1 cellular context compared by ENCODE assay signal in the genomic region with DNA sequence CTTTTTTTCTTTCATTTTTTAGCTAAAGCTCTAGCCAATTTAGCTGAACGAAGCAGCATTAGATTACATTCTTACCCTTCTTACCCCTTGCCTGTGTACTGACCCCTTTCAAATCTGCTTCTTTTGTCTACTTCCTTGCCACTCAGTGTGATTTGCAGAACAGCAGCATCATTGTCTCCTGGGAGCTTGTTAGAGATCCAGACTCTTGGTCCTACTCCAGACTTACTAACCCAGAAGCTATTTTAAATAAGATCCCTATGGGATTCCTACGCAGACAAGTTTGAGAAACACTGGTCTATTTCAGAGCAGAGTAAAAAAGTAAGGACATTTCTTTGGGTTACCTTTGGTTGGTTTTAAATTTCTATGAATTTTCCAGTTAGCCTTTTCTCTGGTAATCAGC.
TF ChIP-seq lines count a peak whose summit lies in the region.

No MANE protein-coding gene starts in this region.

TF ChIP-seq in SK-N-SH, 30 proteins besides CTCF, POLR2A, EP300 and RAD21 (continued from another document):
- TF ChIP-seq, protein P1, sequence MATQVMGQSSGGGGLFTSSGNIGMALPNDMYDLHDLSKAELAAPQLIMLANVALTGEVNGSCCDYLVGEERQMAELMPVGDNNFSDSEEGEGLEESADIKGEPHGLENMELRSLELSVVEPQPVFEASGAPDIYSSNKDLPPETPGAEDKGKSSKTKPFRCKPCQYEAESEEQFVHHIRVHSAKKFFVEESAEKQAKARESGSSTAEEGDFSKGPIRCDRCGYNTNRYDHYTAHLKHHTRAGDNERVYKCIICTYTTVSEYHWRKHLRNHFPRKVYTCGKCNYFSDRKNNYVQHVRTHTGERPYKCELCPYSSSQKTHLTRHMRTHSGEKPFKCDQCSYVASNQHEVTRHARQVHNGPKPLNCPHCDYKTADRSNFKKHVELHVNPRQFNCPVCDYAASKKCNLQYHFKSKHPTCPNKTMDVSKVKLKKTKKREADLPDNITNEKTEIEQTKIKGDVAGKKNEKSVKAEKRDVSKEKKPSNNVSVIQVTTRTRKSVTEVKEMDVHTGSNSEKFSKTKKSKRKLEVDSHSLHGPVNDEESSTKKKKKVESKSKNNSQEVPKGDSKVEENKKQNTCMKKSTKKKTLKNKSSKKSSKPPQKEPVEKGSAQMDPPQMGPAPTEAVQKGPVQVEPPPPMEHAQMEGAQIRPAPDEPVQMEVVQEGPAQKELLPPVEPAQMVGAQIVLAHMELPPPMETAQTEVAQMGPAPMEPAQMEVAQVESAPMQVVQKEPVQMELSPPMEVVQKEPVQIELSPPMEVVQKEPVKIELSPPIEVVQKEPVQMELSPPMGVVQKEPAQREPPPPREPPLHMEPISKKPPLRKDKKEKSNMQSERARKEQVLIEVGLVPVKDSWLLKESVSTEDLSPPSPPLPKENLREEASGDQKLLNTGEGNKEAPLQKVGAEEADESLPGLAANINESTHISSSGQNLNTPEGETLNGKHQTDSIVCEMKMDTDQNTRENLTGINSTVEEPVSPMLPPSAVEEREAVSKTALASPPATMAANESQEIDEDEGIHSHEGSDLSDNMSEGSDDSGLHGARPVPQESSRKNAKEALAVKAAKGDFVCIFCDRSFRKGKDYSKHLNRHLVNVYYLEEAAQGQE (IDR thresholded peaks at IDR 0.05; ENCODE audit: low read depth, low read length), result no peak
- TF ChIP-seq, protein P2, sequence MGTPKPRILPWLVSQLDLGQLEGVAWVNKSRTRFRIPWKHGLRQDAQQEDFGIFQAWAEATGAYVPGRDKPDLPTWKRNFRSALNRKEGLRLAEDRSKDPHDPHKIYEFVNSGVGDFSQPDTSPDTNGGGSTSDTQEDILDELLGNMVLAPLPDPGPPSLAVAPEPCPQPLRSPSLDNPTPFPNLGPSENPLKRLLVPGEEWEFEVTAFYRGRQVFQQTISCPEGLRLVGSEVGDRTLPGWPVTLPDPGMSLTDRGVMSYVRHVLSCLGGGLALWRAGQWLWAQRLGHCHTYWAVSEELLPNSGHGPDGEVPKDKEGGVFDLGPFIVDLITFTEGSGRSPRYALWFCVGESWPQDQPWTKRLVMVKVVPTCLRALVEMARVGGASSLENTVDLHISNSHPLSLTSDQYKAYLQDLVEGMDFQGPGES (IDR thresholded peaks at IDR 0.05; ENCODE audit: low read depth, low read length), result no peak
- TF ChIP-seq JUND (IDR thresholded peaks at IDR 0.05), result no peak
